10 cellular contexts compared by ENCODE assay signal in the genomic region with DNA sequence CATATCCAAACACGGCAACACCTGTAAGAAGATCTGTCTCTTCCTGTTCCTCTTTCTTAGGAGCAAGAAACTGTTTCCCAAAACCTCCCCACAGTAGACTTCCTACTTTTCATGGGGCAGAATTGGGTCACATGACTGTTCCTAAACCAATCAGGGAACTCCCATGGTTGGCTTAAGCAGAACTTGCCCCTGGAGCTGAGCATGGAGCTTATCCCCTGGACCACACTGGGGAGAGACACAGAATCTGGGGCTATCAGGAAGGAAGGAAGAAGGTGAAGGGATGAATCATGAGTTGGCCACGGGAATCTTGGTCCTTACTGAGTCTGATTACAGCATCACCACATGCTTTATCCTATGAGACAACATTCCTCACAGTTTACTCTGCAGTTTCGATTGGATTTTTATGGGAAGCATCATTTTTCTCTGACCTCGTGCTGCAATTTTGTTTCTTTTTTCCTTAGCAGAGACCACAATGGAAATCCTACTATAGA.
A peak's percentile ranks its signal among the peaks of the same experiment; 100 is the strongest.
DNase-seq lines count a peak whose midpoint lies in the region; ATAC-seq and TF ChIP-seq lines count a peak whose summit lies in the region.
"Had no signal": no experiment of that assay in that cellular context is flagged by ENCODE, and none has a peak within 500 bp of the region (broad histone marks: within the 10 kb centered on the region; RNA-seq: fewer than 3 reads in every experiment).

No MANE protein-coding gene starts in this region.

- H3K36me3 ChIP-seq in rectal smooth muscle tissue (ENCODE audit: control insufficient read depth, insufficient read depth, low read length) = no peaks in the 10 kb centered on the region

- no peak overlapping the region for H3K9ac ChIP-seq in rectal smooth muscle tissue (ENCODE audit: low read length)

- DNase-seq in EL = peak; percentile 98
- DNase-seq in OCI-M1 (lab: John Stamatoyannopoulos, UW) = peak; percentile 53
- DNase-seq in epithelial cell of esophagus (ENCODE audit: low read depth) = peak; percentile 93
- no peak for DNase-seq in NCI-H510A (lab: John Stamatoyannopoulos, UW)
- no peak for DNase-seq in stimulated activated naive CD4-positive, alpha-beta T cell treated with Interleukin-2 at 50 U/mL for 16 hours (lab: John Stamatoyannopoulos, UW)
- DNase-seq in RPMI8226 = no peak
- DNase-seq: left cardiac atrium; stimulated activated CD4-positive, alpha-beta T cell treated with anti-CD3 and anti-CD28 coated beads, Interleukin-2, amount 100 ng/mL, for 24 hours had no signal

- H3K4me1 ChIP-seq in rectal smooth muscle tissue (ENCODE audit: control insufficient read depth, insufficient read depth, low read length) = peaks cover 19% of the 10 kb centered on the region

- H3K4me3 ChIP-seq in epithelial cell of esophagus (ENCODE audit: low read length) (no peak overlapping the region), rectal smooth muscle tissue (ENCODE audit: low read length) (no peak overlapping the region)

- TF ChIP-seq CTCF in epithelial cell of esophagus (IDR thresholded peaks at IDR 0.05; ENCODE audit: insufficient read depth, low read depth, low read length, missing control alignments) = no peak

- peak overlapping the region; percentile 75 for H3K27ac ChIP-seq in rectal smooth muscle tissue (ENCODE audit: low read depth, low read length)

- ATAC-seq in HG02763 (IDR thresholded peaks at IDR 0.05; ENCODE audit: unreplicated experiment) = no peak

- H3K27me3 ChIP-seq in rectal smooth muscle tissue (ENCODE audit: control insufficient read depth, insufficient read depth, low read length) = no peaks in the 10 kb centered on the region

Comparison
In these comparisons a context has a peak if more than half of its experiments do, and no peak if none do; other contexts are left out.
1. DNase-seq: peak in EL (single experiment), OCI-M1 (single experiment) and epithelial cell of esophagus (single experiment); none in NCI-H510A (single experiment), stimulated activated naive CD4-positive, alpha-beta T cell treated with Interleukin-2 at 50 U/mL for 16 hours (single experiment) and RPMI8226 (single experiment).